In genomic region chr17:58283674-58284612, GRCh38 we compare ENCODE assay signal across 1 cellular context.
TF ChIP-seq lines count a peak whose summit lies in the region.

No MANE protein-coding gene starts in this region.

TF ChIP-seq in K562, 482 proteins besides CTCF, POLR2A, EP300 and RAD21:
- TF ChIP-seq E2F1 (CRISPR knock-in tag; IDR thresholded peaks at IDR 0.05): no peak
- no peak for TF ChIP-seq ARHGAP35 (IDR thresholded peaks at IDR 0.05; ENCODE audit: partially characterized antibody)
- no peak for TF ChIP-seq FOXA1 (IDR thresholded peaks at IDR 0.05; ENCODE audit: borderline replicate concordance)
- TF ChIP-seq SPI1 (IDR thresholded peaks at IDR 0.05; ENCODE audit: borderline replicate concordance, low read depth, low read length): peak; percentile 44; the same call in 1 of the 2 replicates
- TF ChIP-seq ZNF263 (CRISPR knock-in tag; IDR thresholded peaks at IDR 0.05; ENCODE audit: borderline replicate concordance): peak; percentile 46; the same call in 1 of the 2 replicates
